Comparison of ENCODE assay signal across 20 cellular contexts in the genomic region with DNA sequence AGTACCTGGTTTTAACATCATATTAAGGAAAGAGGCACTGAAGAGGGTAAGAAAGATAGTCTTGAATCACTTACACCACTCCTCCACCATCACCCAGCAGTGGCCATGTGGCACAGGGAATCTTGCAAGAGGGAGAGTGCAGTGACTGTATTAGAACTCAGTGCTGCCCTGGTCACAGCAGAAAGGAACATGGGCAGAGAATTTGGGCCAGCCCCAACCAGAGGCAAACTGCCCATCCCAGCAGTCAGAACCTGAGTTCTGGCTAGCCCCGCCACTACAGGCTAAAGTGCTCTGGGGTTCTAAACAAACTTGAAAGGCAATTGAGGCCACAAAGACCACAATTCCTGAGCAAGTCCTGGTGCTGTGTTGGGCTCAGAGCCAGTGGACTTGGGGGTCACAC. TPM values are rescaled to one million over a fixed set of nuclear protein-coding genes. Genes with fewer than 3 reads are reported as not detected.
DNase-seq lines count a peak whose midpoint lies in the region; ATAC-seq and TF ChIP-seq lines count a peak whose summit lies in the region.
"Had no signal": no experiment of that assay in that cellular context is flagged by ENCODE, and none has a peak within 500 bp of the region (broad histone marks: within the 10 kb centered on the region; RNA-seq: fewer than 3 reads in every experiment).

No MANE protein-coding gene starts in this region.

- H3K4me1 ChIP-seq in right cardiac atrium (ENCODE audit: control insufficient read depth, insufficient read depth, low read length) (no peaks in the 10 kb centered on the region), neural progenitor cell (peaks cover 10% of the 10 kb centered on the region), tibial artery (no peaks in the 10 kb centered on the region)
- H3K4me1 ChIP-seq: BE2C; BLaER1 treated with 17β-estradiol and CSF1 and Interleukin-3, amounts not matched to agents 10 nM and 100 nM had no signal

- TF ChIP-seq CTCF in neural progenitor cell (IDR thresholded peaks at IDR 0.05) (no peak), tibial artery (IDR thresholded peaks at IDR 0.05) (no peak)

- H3K36me3 ChIP-seq in neural progenitor cell (peaks cover 3% of the 10 kb centered on the region), tibial artery (no peaks in the 10 kb centered on the region)
- H3K36me3 ChIP-seq: BE2C; BLaER1 treated with 17β-estradiol and CSF1 and Interleukin-3, amounts not matched to agents 10 nM and 100 nM had no signal

- no peak overlapping the region for H3K9ac ChIP-seq in neural progenitor cell
- H3K9ac ChIP-seq: BLaER1 treated with 17β-estradiol and CSF1 and Interleukin-3, amounts not matched to agents 10 nM and 100 nM had no signal

- H3K9me3 ChIP-seq in right cardiac atrium (ENCODE audit: control insufficient read depth, low read length) (no peaks in the 10 kb centered on the region), neural progenitor cell (ENCODE audit: low read depth) (no peaks in the 10 kb centered on the region), tibial artery (peaks cover 0 to 6% (median 0%) of the 10 kb centered on the region in 3 donors)
- H3K9me3 ChIP-seq: BE2C; BLaER1 treated with 17β-estradiol and CSF1 and Interleukin-3, amounts not matched to agents 10 nM and 100 nM had no signal

- no peaks in the 10 kb centered on the region for H3K79me2 ChIP-seq in neural progenitor cell (ENCODE audit: low read depth)

- H3K36me3 Mint-ChIP-seq in neural progenitor cell: peaks cover 1% of the 10 kb centered on the region
- H3K36me3 Mint-ChIP-seq: CD14-positive monocyte; CD8-positive, alpha-beta memory T cell had no signal

- no peak overlapping the region for H3K27ac Mint-ChIP-seq in neural progenitor cell
- H3K27ac Mint-ChIP-seq: CD14-positive monocyte; CD4-positive, alpha-beta T cell; CD8-positive, alpha-beta memory T cell had no signal

- H3K4me3 ChIP-seq in right cardiac atrium (ENCODE audit: low read length) (no peak overlapping the region), neural progenitor cell (no peak overlapping the region), tibial artery (no peak overlapping the region)
- H3K4me3 ChIP-seq: BLaER1 treated with 17β-estradiol and CSF1 and Interleukin-3, amounts not matched to agents 10 nM and 100 nM; GM12878 had no signal

- DNase-seq in Right ventricle myocardium superior (peak; percentile 29), right cardiac atrium (no peak), neural progenitor cell (ENCODE audit: low spot score) (no peak), tibial artery (no peak), AML-193 (lab: John Stamatoyannopoulos, UW) (no peak)
- DNase-seq: BE2C; CD4-positive, alpha-beta T cell; CD8-positive, alpha-beta memory T cell; DMS 273 treated with DMSO at 0.1 percent for 48 hours; DMS79; EL; GDM1; H7; HCEC 1CT had no signal

- peaks cover 6% of the 10 kb centered on the region for H3K4me1 Mint-ChIP-seq in neural progenitor cell
- H3K4me1 Mint-ChIP-seq: CD14-positive monocyte; CD8-positive, alpha-beta memory T cell had no signal

- H3K4me2 ChIP-seq in neural progenitor cell: no peak overlapping the region
- H3K4me2 ChIP-seq: BLaER1 treated with 17β-estradiol and CSF1 and Interleukin-3, amounts not matched to agents 10 nM and 100 nM had no signal

- H2AFZ ChIP-seq in neural progenitor cell (replicated peaks): peak overlapping the region; percentile 55

- H3K27me3 ChIP-seq in right cardiac atrium (ENCODE audit: control insufficient read depth, insufficient read depth) (no peaks in the 10 kb centered on the region), neural progenitor cell (no peaks in the 10 kb centered on the region), tibial artery (no peaks in the 10 kb centered on the region)
- H3K27me3 ChIP-seq: BE2C; BLaER1 treated with 17β-estradiol and CSF1 and Interleukin-3, amounts not matched to agents 10 nM and 100 nM had no signal

- no peaks in the 10 kb centered on the region for H3K27me3 Mint-ChIP-seq in neural progenitor cell (ENCODE audit: insufficient read depth, low read depth)

- H3K9me3 Mint-ChIP-seq in neural progenitor cell: peaks cover 13% of the 10 kb centered on the region

- ATAC-seq in Right ventricle myocardium superior (ENCODE audit: poor library complexity) (no peak), right cardiac atrium (no peak), HG02610 (IDR thresholded peaks at IDR 0.05; ENCODE audit: unreplicated experiment) (peak; percentile 16), HG03469 (IDR thresholded peaks at IDR 0.05; ENCODE audit: unreplicated experiment) (no peak)
- ATAC-seq: GM12878 had no signal

- H3F3A ChIP-seq in neural progenitor cell (ENCODE audit: low read depth): peaks cover 10% of the 10 kb centered on the region

- H3K4me3 Mint-ChIP-seq in neural progenitor cell: no peak overlapping the region
- H3K4me3 Mint-ChIP-seq: CD14-positive monocyte; CD4-positive, alpha-beta T cell; CD8-positive, alpha-beta memory T cell had no signal

- WGBS in right cardiac atrium: 100% methylated on average over 1 of the region's 1 CpG

- no peaks in the 10 kb centered on the region for H4K20me1 ChIP-seq in neural progenitor cell (ENCODE audit: low read depth)
- H4K20me1 ChIP-seq: BLaER1 treated with 17β-estradiol and CSF1 and Interleukin-3, amounts not matched to agents 10 nM and 100 nM had no signal

- intact Hi-C loops in Right ventricle myocardium superior (cut with DNase I): no loop called here
- intact Hi-C loops in right cardiac atrium (cut with DNase I): no loop called here
- intact Hi-C loops in tibial artery (cut with DNase I; ENCODE audit: low total_unique reads): no loop called here

- H3K27ac ChIP-seq in right cardiac atrium (ENCODE audit: low read length) (no peak overlapping the region), neural progenitor cell (no peak overlapping the region), tibial artery (no peak overlapping the region)
- H3K27ac ChIP-seq: 22Rv1; BLaER1 treated with 17β-estradiol and CSF1 and Interleukin-3, amounts not matched to agents 10 nM and 100 nM had no signal

RNA-seq across cellular contexts. Expression of gene EFNA5, which starts 16.7 kb away (rescaled TPM):
- total RNA-seq in Right ventricle myocardium superior (25.7 TPM), right cardiac atrium (10 to 100 TPM; 19.9 to 26.4 (median 22.7) TPM), neural progenitor cell (ENCODE audit: low replicate concordance) (70.5 and 105 TPM in 2 replicates)
- 4.5 TPM for polyA plus RNA-seq in right cardiac atrium
- total RNA-seq: CD4-positive, alpha-beta T cell; CD8-positive, alpha-beta memory T cell had no signal
- polyA plus RNA-seq: CD14-positive monocyte had no signal
